18 cellular contexts compared by ENCODE assay signal in genomic region chr1:36729716-36730510, GRCh38.
DNase-seq lines count a peak whose midpoint lies in the region; ATAC-seq and TF ChIP-seq lines count a peak whose summit lies in the region.
"Had no signal": no experiment of that assay in that cellular context is flagged by ENCODE, and none has a peak within 500 bp of the region (broad histone marks: within the 10 kb centered on the region; RNA-seq: fewer than 3 reads in every experiment).

No MANE protein-coding gene starts in this region.

- H3K27me3 Mint-ChIP-seq in T-helper 2 cell treated with Interferon-gamma antibody and Interleukin-4, amounts not matched to agents 5 μg/mL and 100 μg/mL, for 36 hours (ENCODE audit: low read depth), result peaks cover 5% of the 10 kb centered on the region

- no peak for TF ChIP-seq POLR2A in erythroblast (IDR thresholded peaks at IDR 0.05; ENCODE audit: low read length)

- H3K27ac Mint-ChIP-seq in T-helper 2 cell treated with Interferon-gamma antibody and Interleukin-4, amounts not matched to agents 5 μg/mL and 100 μg/mL, for 36 hours, result no peak overlapping the region
- H3K27ac Mint-ChIP-seq: activated T-cell treated with anti-CD3 and anti-CD28 coated beads, Interleukin-2, amount 50 U/mL, for 24 hours; CD8-positive, alpha-beta T cell had no signal

- H3K9me3 Mint-ChIP-seq in T-helper 2 cell treated with Interferon-gamma antibody and Interleukin-4, amounts not matched to agents 5 μg/mL and 100 μg/mL, for 36 hours, result no peaks in the 10 kb centered on the region
- H3K9me3 Mint-ChIP-seq: activated T-cell treated with anti-CD3 and anti-CD28 coated beads, Interleukin-2, amount 50 U/mL, for 24 hours; CD8-positive, alpha-beta T cell had no signal

- DNase-seq in NCI-H82 (lab: John Stamatoyannopoulos, UW), result peak; percentile 54
- DNase-seq in NCI-H82 treated with DMSO at 0.1 percent for 48 hours (lab: John Stamatoyannopoulos, UW; ENCODE audit: unreplicated experiment), result no peak
- peak; percentile 53 for DNase-seq in ELF-1 (ENCODE audit: low read depth, low spot score)
- DNase-seq in T-helper 2 cell treated with Interferon-gamma antibody and Interleukin-4, amounts not matched to agents 5 μg/mL and 100 μg/mL, for 36 hours (ENCODE audit: low spot score), result no peak
- peak; percentile 16 for DNase-seq in left lobe of liver (ENCODE audit: low spot score)
- no peak for DNase-seq in erythroblast (lab: John Stamatoyannopoulos, UW)
- no peak for DNase-seq in DMS79 treated with DMSO at 0.1 percent for 48 hours (lab: John Stamatoyannopoulos, UW)
- DNase-seq: activated CD4-positive, CD25-positive, alpha-beta regulatory T cell treated with anti-CD3 and anti-CD28 coated beads, Interleukin-2, amount 50 U/mL, for 72 hours; activated gamma-delta T cell; activated T-cell treated with anti-CD3 and anti-CD28 coated beads, Interleukin-2, amount 50 U/mL, for 24 hours; CD8-positive, alpha-beta T cell; Kasumi-1; NCI-H2171 treated with DMSO at 0.1 percent for 48 hours; NCI-H524 treated with DMSO at 0.1 percent for 48 hours; posterior cingulate gyrus; SHP77 treated with DMSO at 0.1 percent for 48 hours; testis had no signal

- peaks cover 5% of the 10 kb centered on the region for H3K4me1 Mint-ChIP-seq in T-helper 2 cell treated with Interferon-gamma antibody and Interleukin-4, amounts not matched to agents 5 μg/mL and 100 μg/mL, for 36 hours (ENCODE audit: low read depth)

- no peaks in the 10 kb centered on the region for H3K36me3 Mint-ChIP-seq in T-helper 2 cell treated with Interferon-gamma antibody and Interleukin-4, amounts not matched to agents 5 μg/mL and 100 μg/mL, for 36 hours (ENCODE audit: low read depth)
- H3K36me3 Mint-ChIP-seq: CD8-positive, alpha-beta T cell had no signal

- peak overlapping the region; percentile 17 for H3K4me3 Mint-ChIP-seq in T-helper 2 cell treated with Interferon-gamma antibody and Interleukin-4, amounts not matched to agents 5 μg/mL and 100 μg/mL, for 36 hours
- H3K4me3 Mint-ChIP-seq: activated T-cell treated with anti-CD3 and anti-CD28 coated beads, Interleukin-2, amount 50 U/mL, for 24 hours; CD8-positive, alpha-beta T cell had no signal

- no peak for ATAC-seq in left lobe of liver
- no peak for ATAC-seq in HG02610 (IDR thresholded peaks at IDR 0.05; ENCODE audit: unreplicated experiment)
- ATAC-seq: CD8-positive, alpha-beta T cell had no signal

Comparison
In these comparisons a context has a peak if more than half of its experiments do, and no peak if none do; other contexts are left out.
1. DNase-seq: peak in NCI-H82 (single experiment), ELF-1 (single experiment) and left lobe of liver (single experiment); none in NCI-H82 treated with DMSO at 0.1 percent for 48 hours (single experiment), T-helper 2 cell treated with Interferon-gamma antibody and Interleukin-4, amounts not matched to agents 5 μg/mL and 100 μg/mL, for 36 hours (single experiment), erythroblast (0 of 2) and DMS79 treated with DMSO at 0.1 percent for 48 hours (single experiment).